ENCODE assay signal across 8 cellular contexts in genomic region chr12:31116846-31117202, GRCh38. TPM values are rescaled to one million over a fixed set of nuclear protein-coding genes. Genes with fewer than 3 reads are reported as not detected.
DNase-seq lines count a peak whose midpoint lies in the region; ATAC-seq and TF ChIP-seq lines count a peak whose summit lies in the region.
"Not testable (repeated sequence)": the region's sequence is repeated elsewhere in the genome, so short reads cannot be mapped to it uniquely, and the experiment has no call there.

No MANE protein-coding gene starts in this region.

- not testable (repeated sequence) for H3K9me2 ChIP-seq in OCI-LY1 (ENCODE audit: low read depth, low read length)

- H3K9ac ChIP-seq in OCI-LY1 (ENCODE audit: low read length) = peak overlapping the region; percentile 16; the same call in 1 of the 2 replicates

- POLR2A ChIA-PET in activated CD4-positive, alpha-beta memory T cell treated with anti-CD3 and anti-CD28 coated beads, Interleukin-2, amount 10 ng/mL, durations not matched to agents 7 days and 5 days (lab: Charles Lee) = not testable (repeated sequence)

- peak; percentile 80 for DNase-seq in DMS53 treated with DMSO at 0.1 percent for 48 hours (lab: John Stamatoyannopoulos, UW; ENCODE audit: unreplicated experiment)
- not testable (repeated sequence) for DNase-seq in activated CD4-positive, alpha-beta memory T cell treated with anti-CD3 and anti-CD28 coated beads, Interleukin-2, amount 10 ng/mL, durations not matched to agents 7 days and 5 days; coronary artery (ENCODE audit: low spot score); left lobe of liver (ENCODE audit: low spot score); osteoblast (ENCODE audit: insufficient read length, low spot score, missing footprints); tibial artery

- not testable (repeated sequence) for H3K79me2 ChIP-seq in OCI-LY1 (ENCODE audit: insufficient read depth, low read length); osteoblast (ENCODE audit: insufficient read depth, low read length)

- not testable (repeated sequence) for TF ChIP-seq CTCF in OCI-LY1 (IDR thresholded peaks at IDR 0.05; ENCODE audit: low read length); coronary artery (IDR thresholded peaks at IDR 0.05); osteoblast (IDR thresholded peaks at IDR 0.05; ENCODE audit: extremely low read depth, low read depth, low read length); tibial artery (IDR thresholded peaks at IDR 0.05)

- H3K27me3 ChIP-seq in OCI-LY1 (ENCODE audit: insufficient read depth, low read length) = not testable (repeated sequence)
- peaks cover 37% of the 10 kb centered on the region for H3K27me3 ChIP-seq in osteoblast (ENCODE audit: insufficient read depth, low read length)
- peaks cover 0 to 34% of the 10 kb centered on the region in 2 donors for H3K27me3 ChIP-seq in tibial artery

- H3K4me2 ChIP-seq in OCI-LY1 (ENCODE audit: low read length) (peak overlapping the region; percentile 100), osteoblast (ENCODE audit: insufficient read depth, low read length) (peak overlapping the region; percentile 87)

- H3K4me3 Mint-ChIP-seq in activated CD4-positive, alpha-beta memory T cell treated with anti-CD3 and anti-CD28 coated beads, Interleukin-2, amount 10 ng/mL, durations not matched to agents 7 days and 5 days = peak overlapping the region; percentile 53

- CTCF ChIA-PET in activated CD4-positive, alpha-beta memory T cell treated with anti-CD3 and anti-CD28 coated beads, Interleukin-2, amount 10 ng/mL, durations not matched to agents 7 days and 5 days (lab: Charles Lee) = interaction anchor here (1.0 to 1.2 kb wide), 2 partner anchors 123 to 519 kb away, joined by 3 read pairs; no protein-coding TSS in a partner anchor

- peak; percentile 28 for ATAC-seq in HG02763 (IDR thresholded peaks at IDR 0.05; ENCODE audit: unreplicated experiment)
- peak; percentile 39 for ATAC-seq in left lobe of liver

- H3K4me1 ChIP-seq in OCI-LY1 (ENCODE audit: insufficient read depth, low read length, severe bottlenecking); osteoblast (ENCODE audit: insufficient read depth, low read length): not testable (repeated sequence)
- peaks cover 0 to 28% (median 21%) of the 10 kb centered on the region in 4 donors for H3K4me1 ChIP-seq in tibial artery

- H3K4me1 Mint-ChIP-seq in activated CD4-positive, alpha-beta memory T cell treated with anti-CD3 and anti-CD28 coated beads, Interleukin-2, amount 10 ng/mL, durations not matched to agents 7 days and 5 days = peaks cover 11% of the 10 kb centered on the region

- H3F3A ChIP-seq in OCI-LY1 (ENCODE audit: insufficient read depth, low read length) = not testable (repeated sequence)

- H3K27ac Mint-ChIP-seq in activated CD4-positive, alpha-beta memory T cell treated with anti-CD3 and anti-CD28 coated beads, Interleukin-2, amount 10 ng/mL, durations not matched to agents 7 days and 5 days = not testable (repeated sequence)

- H4K20me1 ChIP-seq in OCI-LY1 (ENCODE audit: insufficient read depth, low read length); osteoblast (ENCODE audit: insufficient read depth, low read length): not testable (repeated sequence)

- not testable (repeated sequence) for H3K27ac ChIP-seq in OCI-LY1 (ENCODE audit: low read depth, low read length, poor library complexity, severe bottlenecking); coronary artery; osteoblast (ENCODE audit: low read depth, low read length); tibial artery

- H3K4me3 ChIP-seq in OCI-LY1 (ENCODE audit: low read depth, low read length, poor library complexity, severe bottlenecking) (peak overlapping the region; percentile 82), coronary artery (peak overlapping the region; percentile 71), osteoblast (ENCODE audit: insufficient read depth, low read length) (peak overlapping the region; percentile 64), tibial artery (peak overlapping the region; percentile 19 to 34)

- peaks cover 35% of the 10 kb centered on the region for H3K27me3 Mint-ChIP-seq in activated CD4-positive, alpha-beta memory T cell treated with anti-CD3 and anti-CD28 coated beads, Interleukin-2, amount 10 ng/mL, durations not matched to agents 7 days and 5 days

- not testable (repeated sequence) for H2AFZ ChIP-seq in OCI-LY1 (ENCODE audit: low read length); osteoblast (ENCODE audit: low read length)

- not testable (repeated sequence) for H3K36me3 ChIP-seq in OCI-LY1 (ENCODE audit: insufficient read depth, low read length); osteoblast (ENCODE audit: insufficient read depth, low read length); tibial artery

- not testable (repeated sequence) for H3K9me3 Mint-ChIP-seq in activated CD4-positive, alpha-beta memory T cell treated with anti-CD3 and anti-CD28 coated beads, Interleukin-2, amount 10 ng/mL, durations not matched to agents 7 days and 5 days

- H3K36me3 Mint-ChIP-seq in activated CD4-positive, alpha-beta memory T cell treated with anti-CD3 and anti-CD28 coated beads, Interleukin-2, amount 10 ng/mL, durations not matched to agents 7 days and 5 days (ENCODE audit: low read depth) = not testable (repeated sequence)

- not testable (repeated sequence) for H3K9me3 ChIP-seq in OCI-LY1 (ENCODE audit: low read length); osteoblast (ENCODE audit: low read depth, low read length); tibial artery

- intact Hi-C loops in tibial artery (cut with DNase I; ENCODE audit: low total_unique reads) = not testable (repeated sequence)

RNA-seq across cellular contexts. Expression of gene DDX11, which starts 43.2 kb away (rescaled TPM):
- total RNA-seq in activated CD4-positive, alpha-beta memory T cell treated with anti-CD3 and anti-CD28 coated beads, Interleukin-2, amount 10 ng/mL, durations not matched to agents 7 days and 5 days = 100 to 1,000 TPM; 121 to 131 TPM
- total RNA-seq in left lobe of liver (20.0 TPM), osteoblast (15.9 and 28.9 TPM in 2 replicates)

Comparison
In these comparisons a context has a peak if more than half of its experiments do, and no peak if none do; other contexts are left out.
1. H3K4me3 ChIP-seq: peak in every context shown above with its lines; median percentile 82 in OCI-LY1; 71 in coronary artery; 64 in osteoblast; 26 in tibial artery.